10 cellular contexts compared by ENCODE assay signal in genomic region chr10:29621161-29621560, GRCh38. TPM values are rescaled to one million over a fixed set of nuclear protein-coding genes. Genes with fewer than 3 reads are reported as not detected.
DNase-seq lines count a peak whose midpoint lies in the region; ATAC-seq and TF ChIP-seq lines count a peak whose summit lies in the region.
"Had no signal": no experiment of that assay in that cellular context is flagged by ENCODE, and none has a peak within 500 bp of the region (broad histone marks: within the 10 kb centered on the region; RNA-seq: fewer than 3 reads in every experiment).

No MANE protein-coding gene starts in this region.

- H3K4me3 ChIP-seq in adrenal gland, result no peak overlapping the region

- WGBS in adrenal gland, 4 donors, result 68 to 82% (median 74%) methylated on average over 6 to 7 of the region's 7 CpGs

- peak; percentile 93 for DNase-seq in ELF-1 (ENCODE audit: low read depth, low spot score)
- DNase-seq in adrenal gland, result peak in 6 of 7 donors; percentile 19 to 52 (median 36)
- peak; percentile 46 for DNase-seq in Right ventricle myocardium superior
- peak; percentile 88 for DNase-seq in renal cortical epithelial cell (ENCODE audit: low read depth)
- no peak for DNase-seq in SIG-M5 (lab: John Stamatoyannopoulos, UW)
- DNase-seq in NCI-H510A treated with DMSO at 0.1 percent for 48 hours (lab: John Stamatoyannopoulos, UW), result no peak
- DNase-seq: activated naive CD4-positive, alpha-beta T cell treated with anti-CD3 and anti-CD28 coated beads, Interleukin-2, amount 50 U/mL, for 16 hours; NCI-H2081 had no signal

- H3K4me1 ChIP-seq in adrenal gland (replicated peaks in 1 of 2), result no peaks in the 10 kb centered on the region

- intact Hi-C loops in adrenal gland (cut with DNase I), result no loop called here
- intact Hi-C loops in Right ventricle myocardium superior (cut with DNase I), result no loop called here

- no peaks in the 10 kb centered on the region for H3K27me3 ChIP-seq in adrenal gland

- TF ChIP-seq POLR2A in adrenal gland (IDR thresholded peaks at IDR 0.05), result no peak

- H3K9me3 ChIP-seq in adrenal gland (replicated peaks in 1 of 3), result no peaks in the 10 kb centered on the region

- ATAC-seq in Right ventricle myocardium superior (ENCODE audit: poor library complexity) (peak; percentile 34), GM18868 (IDR thresholded peaks at IDR 0.05; ENCODE audit: unreplicated experiment) (no peak), GM21526 (IDR thresholded peaks at IDR 0.05; ENCODE audit: low FRiP score, unreplicated experiment) (no peak)

- TF ChIP-seq CTCF in adrenal gland (IDR thresholded peaks at IDR 0.05), result no peak

- peak overlapping the region in 1 of 5 donors; percentile 1 for H3K27ac ChIP-seq in adrenal gland

- H3K36me3 ChIP-seq in adrenal gland (replicated peaks in 1 of 2), result no peaks in the 10 kb centered on the region

RNA-seq across cellular contexts. Expression of gene SVIL, which starts 13.6 kb away (rescaled TPM):
- total RNA-seq in adrenal gland (10 to 100 TPM; 21.2 to 73.1 (median 41.5) TPM), Right ventricle myocardium superior (298 TPM), renal cortical epithelial cell (61.0 and 202 TPM in 2 replicates)
- 10 to 100 TPM in 2 of 3 donors, 1 to 10 TPM in 1; 6.7 to 17.3 (median 12.5) TPM for polyA plus RNA-seq in adrenal gland

Comparison
In these comparisons a context has a peak if more than half of its experiments do, and no peak if none do; other contexts are left out.
1. DNase-seq: peak in ELF-1 (single experiment), adrenal gland (6 of 7), Right ventricle myocardium superior (single experiment) and renal cortical epithelial cell (single experiment); none in SIG-M5 (single experiment) and NCI-H510A treated with DMSO at 0.1 percent for 48 hours (single experiment).